In genomic region chr4:99825272-99825671, GRCh38 we compare ENCODE assay signal across 26 cellular contexts. TPM values are rescaled to one million over a fixed set of nuclear protein-coding genes. Genes with fewer than 3 reads are reported as not detected.
DNase-seq lines count a peak whose midpoint lies in the region; ATAC-seq, FAIRE-seq and TF ChIP-seq lines count a peak whose summit lies in the region.
"Had no signal": no experiment of that assay in that cellular context is flagged by ENCODE, and none has a peak within 500 bp of the region (broad histone marks: within the 10 kb centered on the region; RNA-seq: fewer than 3 reads in every experiment).

No MANE protein-coding gene starts in this region.

- 66 to 68% methylated on average over 3 of the region's 3 CpGs for WGBS in pancreas, 2 donors

- no peaks in the 10 kb centered on the region for H3K27me3 Mint-ChIP-seq in activated CD4-positive, alpha-beta T cell treated with anti-CD3 and anti-CD28 coated beads for 36 hours
- no peaks in the 10 kb centered on the region for H3K27me3 Mint-ChIP-seq in activated naive CD8-positive, alpha-beta T cell treated with anti-CD3 and anti-CD28 coated beads, Interleukin-2, amount 50 U/mL, for 24 hours
- H3K27me3 Mint-ChIP-seq in naive B cell: no peaks in the 10 kb centered on the region
- H3K27me3 Mint-ChIP-seq: brain; CD4-positive, alpha-beta memory T cell had no signal

- CTCF ChIA-PET in activated CD4-positive, alpha-beta T cell treated with anti-CD3 and anti-CD28 coated beads for 36 hours (lab: Charles Lee): interaction anchor here (1.0 to 1.5 kb wide), 2 partner anchors 14 to 22 kb away, joined by 5 to 7 read pairs; no protein-coding TSS in a partner anchor

- peak overlapping the region; percentile 5 for H3K27ac Mint-ChIP-seq in activated CD4-positive, alpha-beta T cell treated with anti-CD3 and anti-CD28 coated beads for 36 hours
- H3K27ac Mint-ChIP-seq in activated naive CD8-positive, alpha-beta T cell treated with anti-CD3 and anti-CD28 coated beads, Interleukin-2, amount 50 U/mL, for 24 hours: peak overlapping the region; percentile 21
- peak overlapping the region in 5 of 6 donors; percentile 21 to 89 (median 84) for H3K27ac Mint-ChIP-seq in naive B cell
- H3K27ac Mint-ChIP-seq: brain had no signal

- H3K4me1 Mint-ChIP-seq in activated CD4-positive, alpha-beta T cell treated with anti-CD3 and anti-CD28 coated beads for 36 hours: peaks cover 59% of the 10 kb centered on the region
- H3K4me1 Mint-ChIP-seq in activated naive CD8-positive, alpha-beta T cell treated with anti-CD3 and anti-CD28 coated beads, Interleukin-2, amount 50 U/mL, for 24 hours: peaks cover 65% of the 10 kb centered on the region
- peaks cover 55 to 90% (median 71%) of the 10 kb centered on the region in 3 donors for H3K4me1 Mint-ChIP-seq in naive B cell
- H3K4me1 Mint-ChIP-seq: brain had no signal

- TF ChIP-seq CTCF in pancreas (IDR thresholded peaks at IDR 0.05): no peak

- POLR2A ChIA-PET in activated CD4-positive, alpha-beta T cell treated with anti-CD3 and anti-CD28 coated beads for 36 hours (lab: Charles Lee): no interaction called here

- H3K9me3 ChIP-seq in effector memory CD4-positive, alpha-beta T cell (ENCODE audit: control insufficient read depth, low read length): no peaks in the 10 kb centered on the region
- no peaks in the 10 kb centered on the region for H3K9me3 ChIP-seq in pancreas
- H3K9me3 ChIP-seq: adrenal gland, heart right ventricle, psoas muscle, sigmoid colon had no signal

- H3K27me3 ChIP-seq in effector memory CD4-positive, alpha-beta T cell (replicated peaks; ENCODE audit: control insufficient read depth, insufficient read depth, low read length, poor library complexity, severe bottlenecking): no peaks in the 10 kb centered on the region
- no peaks in the 10 kb centered on the region for H3K27me3 ChIP-seq in pancreas
- H3K27me3 ChIP-seq: adrenal gland, heart right ventricle, sigmoid colon had no signal

- no peak overlapping the region for H3K27ac ChIP-seq in effector memory CD4-positive, alpha-beta T cell (ENCODE audit: insufficient read depth, low read length, poor library complexity, severe bottlenecking)
- H3K27ac ChIP-seq in pancreas: no peak overlapping the region
- H3K27ac ChIP-seq: adrenal gland, heart right ventricle, KMS-11, psoas muscle, RWPE1 had no signal

- peaks cover 17% of the 10 kb centered on the region for H3K36me3 Mint-ChIP-seq in activated CD4-positive, alpha-beta T cell treated with anti-CD3 and anti-CD28 coated beads for 36 hours (ENCODE audit: low read depth)
- peaks cover 27% of the 10 kb centered on the region for H3K36me3 Mint-ChIP-seq in activated naive CD8-positive, alpha-beta T cell treated with anti-CD3 and anti-CD28 coated beads, Interleukin-2, amount 50 U/mL, for 24 hours (ENCODE audit: low read depth)
- peaks cover 9 to 16% of the 10 kb centered on the region in 2 donors for H3K36me3 Mint-ChIP-seq in naive B cell
- H3K36me3 Mint-ChIP-seq: brain had no signal

- FAIRE-seq in pancreas (lab: Jason Lieb, UNC): no peak

- intact Hi-C loops in activated CD4-positive, alpha-beta T cell treated with anti-CD3 and anti-CD28 coated beads for 36 hours (cut with DNase I, micrococcal nuclease): no loop called here
- intact Hi-C loops in pancreas (cut with DNase I): no loop called here

- no peaks in the 10 kb centered on the region for H3K9me3 Mint-ChIP-seq in activated CD4-positive, alpha-beta T cell treated with anti-CD3 and anti-CD28 coated beads for 36 hours (ENCODE audit: low read depth)
- H3K9me3 Mint-ChIP-seq in activated naive CD8-positive, alpha-beta T cell treated with anti-CD3 and anti-CD28 coated beads, Interleukin-2, amount 50 U/mL, for 24 hours: no peaks in the 10 kb centered on the region
- H3K9me3 Mint-ChIP-seq in naive B cell: peaks cover 0 to 5% (median 0%) of the 10 kb centered on the region in 7 donors
- H3K9me3 Mint-ChIP-seq: CD4-positive, alpha-beta memory T cell had no signal

- no peak overlapping the region for H3K4me3 Mint-ChIP-seq in activated CD4-positive, alpha-beta T cell treated with anti-CD3 and anti-CD28 coated beads for 36 hours
- H3K4me3 Mint-ChIP-seq in activated naive CD8-positive, alpha-beta T cell treated with anti-CD3 and anti-CD28 coated beads, Interleukin-2, amount 50 U/mL, for 24 hours: no peak overlapping the region
- peak overlapping the region in 7 of 8 donors; percentile 1 to 86 (median 55) for H3K4me3 Mint-ChIP-seq in naive B cell
- H3K4me3 Mint-ChIP-seq: brain had no signal

- no peak overlapping the region for H3K4me3 ChIP-seq in effector memory CD4-positive, alpha-beta T cell (ENCODE audit: insufficient read depth, low read depth, low read length, poor library complexity, severe bottlenecking)
- no peak overlapping the region for H3K4me3 ChIP-seq in pancreas
- H3K4me3 ChIP-seq: adrenal gland, heart right ventricle, lung, psoas muscle, sigmoid colon had no signal

- no peak for DNase-seq in activated CD4-positive, alpha-beta T cell treated with anti-CD3 and anti-CD28 coated beads for 36 hours
- no peak for DNase-seq in activated CD4-positive, alpha-beta T cell treated with anti-CD3 and anti-CD28 coated beads, Interleukin-2, amount 50 U/mL, for 48 hours
- DNase-seq in ELF-1 (ENCODE audit: low read depth, low spot score) (peak; percentile 26), naive B cell (no peak), pancreas (no peak)
- no peak for DNase-seq in activated naive CD8-positive, alpha-beta T cell treated with anti-CD3 and anti-CD28 coated beads, Interleukin-2, amount 50 U/mL, for 24 hours
- DNase-seq in effector memory CD4-positive, alpha-beta T cell: no peak
- DNase-seq: 8988T; activated CD4-positive, CD25-positive, alpha-beta regulatory T cell treated with anti-CD3 and anti-CD28 coated beads, Interleukin-2, amount 50 U/mL, for 72 hours; adrenal gland; CD4-positive, alpha-beta memory T cell; foreskin fibroblast; heart right ventricle; NCI-H1417 treated with DMSO at 0.1 percent for 48 hours; NCI-H2081; NCI-H446; NCI-H774; psoas muscle; sigmoid colon; stimulated activated naive CD4-positive, alpha-beta T cell treated with Interleukin-2 at 50 U/mL for 16 hours had no signal

- ATAC-seq in activated CD4-positive, alpha-beta T cell treated with anti-CD3 and anti-CD28 coated beads for 36 hours: no peak
- no peak for ATAC-seq in activated naive CD8-positive, alpha-beta T cell treated with anti-CD3 and anti-CD28 coated beads, Interleukin-2, amount 50 U/mL, for 24 hours
- no peak for ATAC-seq in naive B cell (ENCODE audit: low read depth in 2 of 2)
- no peak for ATAC-seq in pancreas
- ATAC-seq in GM18867 (IDR thresholded peaks at IDR 0.05; ENCODE audit: unreplicated experiment): no peak
- ATAC-seq: heart right ventricle, psoas muscle had no signal

- no peaks in the 10 kb centered on the region for H3K4me1 ChIP-seq in effector memory CD4-positive, alpha-beta T cell (ENCODE audit: control insufficient read depth, insufficient read depth, low read length, poor library complexity, severe bottlenecking)
- H3K4me1 ChIP-seq in pancreas: no peaks in the 10 kb centered on the region
- H3K4me1 ChIP-seq: adrenal gland, psoas muscle had no signal

- no peaks in the 10 kb centered on the region for H3K36me3 ChIP-seq in effector memory CD4-positive, alpha-beta T cell (ENCODE audit: control insufficient read depth, insufficient read depth, low read length)
- H3K36me3 ChIP-seq in pancreas: no peaks in the 10 kb centered on the region
- H3K36me3 ChIP-seq: adrenal gland, heart right ventricle, sigmoid colon had no signal

RNA-seq across cellular contexts. Expression of gene DAPP1, which starts 8.6 kb away (rescaled TPM):
- total RNA-seq in activated CD4-positive, alpha-beta T cell treated with anti-CD3 and anti-CD28 coated beads for 36 hours: 10 to 100 TPM; 24.7 to 25.9 TPM
- polyA plus RNA-seq in naive B cell (ENCODE audit: low read depth in 6 of 6) (100 to 1,000 TPM; 114 to 255 (median 199) TPM), pancreas (under 1 TPM; 0.09 to 0.19 TPM)
- 1 to 10 TPM in 2 of 6 donors, under 1 TPM in 4; 0.16 to 2.7 (median 0.54) TPM for total RNA-seq in pancreas
- total RNA-seq: SK-MEL-5 had no signal

Comparison
In these comparisons a context has a peak if more than half of its experiments do, and no peak if none do; other contexts are left out.
1. H3K27ac Mint-ChIP-seq: peak in every context shown above with its lines; median percentile 84 in naive B cell; 21 in activated naive CD8-positive, alpha-beta T cell treated with anti-CD3 and anti-CD28 coated beads, Interleukin-2, amount 50 U/mL, for 24 hours; 5 in activated CD4-positive, alpha-beta T cell treated with anti-CD3 and anti-CD28 coated beads for 36 hours.
2. H3K4me3 Mint-ChIP-seq: peak in naive B cell (7 of 8); none in activated CD4-positive, alpha-beta T cell treated with anti-CD3 and anti-CD28 coated beads for 36 hours (single experiment) and activated naive CD8-positive, alpha-beta T cell treated with anti-CD3 and anti-CD28 coated beads, Interleukin-2, amount 50 U/mL, for 24 hours (single experiment).
3. RNA of gene DAPP1, which starts 8.6 kb away (total RNA-seq): 24.7 to 25.9 TPM in activated CD4-positive, alpha-beta T cell treated with anti-CD3 and anti-CD28 coated beads for 36 hours; 0.16 to 2.7 TPM in pancreas; every median in the first group is over 4 times any median in the second.